ENCODE assay signal across 36 cellular contexts in the genomic region with DNA sequence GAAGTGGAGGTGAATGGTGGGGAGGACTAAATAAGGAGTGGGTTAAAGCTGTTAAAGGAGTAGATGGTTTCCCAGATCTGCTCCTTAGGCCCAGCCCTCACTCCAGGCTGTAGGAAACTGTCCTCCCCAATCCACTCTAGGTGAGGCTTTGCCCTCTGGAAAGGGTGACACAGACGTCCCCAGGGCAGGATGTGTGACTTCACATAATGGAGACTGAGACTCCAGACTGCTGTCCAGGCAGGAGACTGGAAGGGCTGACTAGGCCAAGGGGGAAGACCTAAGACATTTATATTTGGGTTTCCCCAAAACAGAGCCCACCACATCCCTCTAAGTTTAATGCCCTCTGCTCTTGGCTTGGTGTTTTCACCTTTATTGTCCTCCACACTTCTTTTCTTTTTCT.
"Had no signal": no experiment of that assay in that cellular context is flagged by ENCODE, and none has a peak within 500 bp of the region (broad histone marks: within the 10 kb centered on the region; RNA-seq: fewer than 3 reads in every experiment).

No MANE protein-coding gene starts in this region.

- H3K4me1 ChIP-seq: adrenal gland, body of pancreas, breast epithelium had no signal

- DNase-seq: activated B cell treated with CpG ODN at 0.5 μM for 24 hours; activated CD4-positive, alpha-beta memory T cell treated with anti-CD3 and anti-CD28 coated beads for 36 hours; activated CD4-positive, alpha-beta T cell treated with anti-CD3 and anti-CD28 coated beads for 4 hours; activated CD4-positive, alpha-beta T cell treated with anti-CD3 and anti-CD28 coated beads, Interleukin-2, amount 10 ng/mL, durations not matched to agents 24 days and 14 days; activated CD4-positive, alpha-beta T cell treated with anti-CD3 and anti-CD28 coated beads, Interleukin-2, amount 50 U/mL, for 1 hour; activated CD4-positive, alpha-beta T cell treated with anti-CD3 and anti-CD28 coated beads, Interleukin-2, amount 50 U/mL, for 4 hours; activated CD4-positive, CD25-positive, alpha-beta regulatory T cell treated with anti-CD3 and anti-CD28 coated beads, Interleukin-2, amount 50 U/mL, for 72 hours; activated CD8-positive, alpha-beta memory T cell treated with anti-CD3 and anti-CD28 coated beads, Interleukin-2, amount 50 U/mL, for 4 hours; activated CD8-positive, alpha-beta T cell treated with anti-CD3 and anti-CD28 coated beads for 36 hours; activated effector memory CD4-positive, alpha-beta T cell treated with anti-CD3 and anti-CD28 coated beads, Interleukin-2, amount 50 U/mL, for 16 hours; activated gamma-delta T cell treated with Interleukin-2 at 50 U/mL for 16 hours; activated naive CD4-positive, alpha-beta T cell; activated naive CD4-positive, alpha-beta T cell treated with anti-CD3 and anti-CD28 coated beads for 36 hours; activated naive CD4-positive, alpha-beta T cell treated with anti-CD3 and anti-CD28 coated beads, Interleukin-2, amount 50 U/mL, for 16 hours; activated naive CD8-positive, alpha-beta T cell treated with anti-CD3 and anti-CD28 coated beads for 36 hours; activated T-cell treated with anti-CD3 and anti-CD28 coated beads for 4 hours; activated T-cell treated with anti-CD3 and anti-CD28 coated beads, Interleukin-2, amount 50 U/mL, for 1 hour; activated T-cell treated with anti-CD3 and anti-CD28 coated beads, Interleukin-2, amount 50 U/mL, for 4 hours; activated T-cell treated with anti-CD3 and anti-CD28 coated beads, Interleukin-2, amount 50 U/mL, for 72 hours; amniotic stem cell; aorta; body of pancreas; brain microvascular endothelial cell; central memory CD4-positive, alpha-beta T cell; T-cell; T-helper 2 cell; T-helper 9 cell had no signal

- H3K27ac Mint-ChIP-seq: activated B cell treated with CpG ODN at 0.5 μM for 24 hours; activated CD4-positive, alpha-beta memory T cell treated with anti-CD3 and anti-CD28 coated beads for 36 hours; activated CD4-positive, alpha-beta T cell treated with anti-CD3 and anti-CD28 coated beads, Interleukin-2, amount 10 ng/mL, durations not matched to agents 24 days and 14 days; activated CD8-positive, alpha-beta T cell treated with anti-CD3 and anti-CD28 coated beads for 36 hours; activated naive CD4-positive, alpha-beta T cell treated with anti-CD3 and anti-CD28 coated beads for 36 hours; activated naive CD4-positive, alpha-beta T cell treated with anti-CD3 and anti-CD28 coated beads, Interleukin-2, amount 50 U/mL, for 72 hours; activated naive CD8-positive, alpha-beta T cell treated with anti-CD3 and anti-CD28 coated beads for 36 hours; activated T-cell treated with anti-CD3 and anti-CD28 coated beads, Interleukin-2, amount 50 U/mL, for 72 hours; activated T-helper 1 cell treated with anti-CD3 and anti-CD28 coated beads, Interleukin-12 subunit alpha, Interleukin-12 subunit beta, Interleukin-2, Interleukin-4 antibody, amounts not matched to agents 30 ng/mL and 10 ng/mL and 1 ng/mL, durations not matched to agents 14 hours and 24 hours and 36 hours; activated T-helper 17 cell treated with anti-CD3 and anti-CD28 coated beads, Interleukin-2, amount 50 U/mL, for 72 hours; T-cell; T-helper 2 cell treated with Interferon-gamma antibody and Interleukin-4, amounts not matched to agents 5 μg/mL and 100 μg/mL, for 36 hours had no signal

- H3K36me3 ChIP-seq: adrenal gland, brain microvascular endothelial cell, breast epithelium had no signal

- H3K4me1 Mint-ChIP-seq: activated B cell treated with CpG ODN at 0.5 μM for 24 hours, T-cell had no signal

- H3K4me3 ChIP-seq: adrenal gland, body of pancreas, breast epithelium had no signal

- ATAC-seq: activated CD8-positive, alpha-beta T cell treated with anti-CD3 and anti-CD28 coated beads for 36 hours; activated naive CD4-positive, alpha-beta T cell treated with anti-CD3 and anti-CD28 coated beads, Interleukin-2, amount 50 U/mL, for 72 hours; activated T-cell treated with anti-CD3 and anti-CD28 coated beads, Interleukin-2, amount 50 U/mL, for 4 hours; activated T-cell treated with anti-CD3 and anti-CD28 coated beads, Interleukin-2, amount 50 U/mL, for 72 hours; activated T-helper 17 cell treated with anti-CD3 and anti-CD28 coated beads, Interleukin-2, amount 50 U/mL, for 72 hours; body of pancreas; T-cell had no signal

- H3K9me3 ChIP-seq: adrenal gland, body of pancreas, breast epithelium had no signal

- H3K36me3 Mint-ChIP-seq: activated CD4-positive, alpha-beta memory T cell treated with anti-CD3 and anti-CD28 coated beads for 36 hours; T-cell had no signal

- H3K4me3 Mint-ChIP-seq: activated B cell treated with CpG ODN at 0.5 μM for 24 hours; activated CD4-positive, alpha-beta memory T cell treated with anti-CD3 and anti-CD28 coated beads for 36 hours; activated CD4-positive, alpha-beta T cell treated with anti-CD3 and anti-CD28 coated beads, Interleukin-2, amount 10 ng/mL, durations not matched to agents 24 days and 14 days; activated CD8-positive, alpha-beta T cell treated with anti-CD3 and anti-CD28 coated beads for 36 hours; activated naive CD4-positive, alpha-beta T cell treated with anti-CD3 and anti-CD28 coated beads for 36 hours; activated naive CD8-positive, alpha-beta T cell treated with anti-CD3 and anti-CD28 coated beads for 36 hours; activated T-cell treated with anti-CD3 and anti-CD28 coated beads, Interleukin-2, amount 50 U/mL, for 4 hours; activated T-cell treated with anti-CD3 and anti-CD28 coated beads, Interleukin-2, amount 50 U/mL, for 72 hours; activated T-helper 1 cell treated with anti-CD3 and anti-CD28 coated beads, Interleukin-12 subunit alpha, Interleukin-12 subunit beta, Interleukin-2, Interleukin-4 antibody, amounts not matched to agents 30 ng/mL and 10 ng/mL and 1 ng/mL, durations not matched to agents 14 hours and 24 hours and 36 hours; activated T-helper 17 cell treated with anti-CD3 and anti-CD28 coated beads, Interleukin-2, amount 50 U/mL, for 72 hours; T-cell; T-helper 2 cell treated with Interferon-gamma antibody and Interleukin-4, amounts not matched to agents 5 μg/mL and 100 μg/mL, for 36 hours had no signal

- H3K27me3 ChIP-seq: adrenal gland, body of pancreas, brain microvascular endothelial cell, breast epithelium had no signal

- FAIRE-seq: astrocyte, TTC549 had no signal

- H3K9me3 Mint-ChIP-seq: activated B cell treated with CpG ODN at 0.5 μM for 24 hours; activated CD4-positive, alpha-beta memory T cell treated with anti-CD3 and anti-CD28 coated beads for 36 hours; activated T-cell treated with anti-CD3 and anti-CD28 coated beads, Interleukin-2, amount 50 U/mL, for 4 hours; T-cell; T-helper 2 cell treated with Interferon-gamma antibody and Interleukin-4, amounts not matched to agents 5 μg/mL and 100 μg/mL, for 36 hours had no signal

- H3K27ac ChIP-seq: adrenal gland, body of pancreas, brain microvascular endothelial cell, breast epithelium, VCaP had no signal
